8 cellular contexts compared by ENCODE assay signal in the genomic region with DNA sequence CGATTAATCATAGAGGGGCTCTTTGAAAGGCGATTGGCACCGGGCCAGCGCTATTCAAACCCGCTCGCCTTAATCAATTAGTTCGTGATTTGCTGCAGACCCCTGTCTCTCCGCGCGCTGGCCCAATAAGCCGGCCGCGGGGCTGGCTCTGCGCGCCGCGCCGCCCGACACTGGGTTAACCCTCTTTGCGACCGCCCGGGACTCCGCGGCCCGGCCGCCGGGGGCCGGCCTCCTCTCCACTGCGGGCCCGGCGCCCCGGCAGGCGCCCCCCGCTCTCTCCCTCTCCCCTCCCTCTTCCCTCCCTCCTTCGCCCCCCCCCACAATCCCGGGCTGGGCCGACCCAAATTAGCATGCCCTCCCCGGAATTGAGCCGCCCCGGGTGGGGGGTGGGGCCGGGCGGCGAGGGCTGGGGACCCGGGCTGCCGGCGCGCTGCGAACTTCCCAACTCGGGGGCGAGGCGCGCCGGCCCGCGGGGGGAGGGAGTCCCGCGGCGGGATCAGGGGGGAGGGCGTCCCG. TPM values are rescaled to one million over a fixed set of nuclear protein-coding genes. Genes with fewer than 3 reads are reported as not detected.
A peak's percentile ranks its signal among the peaks of the same experiment; 100 is the strongest.
DNase-seq lines count a peak whose midpoint lies in the region; ATAC-seq and TF ChIP-seq lines count a peak whose summit lies in the region.

No MANE protein-coding gene starts in this region.

- WGBS in right lobe of liver (ENCODE audit: insufficient coverage, low coverage, low lambda C conversion rate, missing lambda C conversion rate): 0% methylated on average over 7 of the region's 60 CpGs

- TF ChIP-seq POLR2A in right lobe of liver (IDR thresholded peaks at IDR 0.05) (peak; percentile 82), vagina (IDR thresholded peaks at IDR 0.05) (no peak)

- H3K27ac ChIP-seq in cingulate gyrus (ENCODE audit: low read depth, low read length) (peak overlapping the region; percentile 93), right lobe of liver (peak overlapping the region; percentile 90 to 99 (median 98)), vagina (peak overlapping the region; percentile 92)

- peak; percentile 64 for DNase-seq in AG09319 (ENCODE audit: extremely low read depth, low read depth)
- DNase-seq in NCI-H1436 treated with DMSO at 0.1 percent for 48 hours (lab: John Stamatoyannopoulos, UW): peak; percentile 5
- peak; percentile 87 to 94 (median 93) for DNase-seq in right lobe of liver
- no peak for DNase-seq in vagina (ENCODE audit: extremely low spot score in 2 of 2)
- no peak for DNase-seq in activated CD8-positive, alpha-beta memory T cell treated with anti-CD3 and anti-CD28 coated beads, Interleukin-2, amount 50 U/mL, for 4 hours

- peaks cover 0 to 19% (median 2%) of the 10 kb centered on the region in 4 donors for H3K4me1 ChIP-seq in right lobe of liver
- H3K4me1 ChIP-seq in vagina: peaks cover 12% of the 10 kb centered on the region

- peak; percentile 41 to 67 (median 58) for ATAC-seq in right lobe of liver
- no peak for ATAC-seq in GM18519 (IDR thresholded peaks at IDR 0.05; ENCODE audit: low FRiP score, unreplicated experiment)
- no peak for ATAC-seq in GM21825 (IDR thresholded peaks at IDR 0.05; ENCODE audit: unreplicated experiment)

- H3K9me3 ChIP-seq in right lobe of liver (no peaks in the 10 kb centered on the region), vagina (no peaks in the 10 kb centered on the region)

- H3K36me3 ChIP-seq in right lobe of liver (no peaks in the 10 kb centered on the region), vagina (no peaks in the 10 kb centered on the region)

- intact Hi-C loops in right lobe of liver (cut with DNase I) (no loop called here), vagina (cut with DNase I) (no loop called here)

- H3K27me3 ChIP-seq in right lobe of liver (no peaks in the 10 kb centered on the region), vagina (no peaks in the 10 kb centered on the region)

- TF ChIP-seq CTCF in AG09319 (IDR thresholded peaks at IDR 0.05; ENCODE audit: low read depth, low read length) (no peak), right lobe of liver (IDR thresholded peaks at IDR 0.05) (no peak), vagina (IDR thresholded peaks at IDR 0.05) (no peak)

- H3K4me3 ChIP-seq in right lobe of liver (peak overlapping the region; percentile 48 to 88 (median 80)), vagina (peak overlapping the region; percentile 56 to 67)

RNA-seq across cellular contexts. Expression of a gene that starts 0.4 kb away (rescaled TPM):
- total RNA-seq in right lobe of liver (10 to 100 TPM; 22.9 to 30.1 (median 26.4) TPM), vagina (6.9 TPM)

Comparison
In these comparisons a context has a peak if more than half of its experiments do, and no peak if none do; other contexts are left out.
1. DNase-seq: peak in AG09319 (single experiment), NCI-H1436 treated with DMSO at 0.1 percent for 48 hours (single experiment) and right lobe of liver (3 of 3); none in vagina (0 of 2) and activated CD8-positive, alpha-beta memory T cell treated with anti-CD3 and anti-CD28 coated beads, Interleukin-2, amount 50 U/mL, for 4 hours (single experiment).
2. ATAC-seq: peak in right lobe of liver (4 of 4); none in GM18519 (single experiment) and GM21825 (single experiment).
3. Peak in every context shown above with its lines, with median percentiles within 50 percentile points of each other: H3K27ac ChIP-seq.